ENCODE assay signal across 8 cellular contexts in genomic region chr5:169805527-169805934, GRCh38.
DNase-seq lines count a peak whose midpoint lies in the region; ATAC-seq and TF ChIP-seq lines count a peak whose summit lies in the region.

No MANE protein-coding gene starts in this region.

- H3K27ac ChIP-seq in Karpas-422 (ENCODE audit: low read length) (peak overlapping the region; percentile 75), upper lobe of left lung (no peak overlapping the region)

- TF ChIP-seq POLR2A in upper lobe of left lung (IDR thresholded peaks at IDR 0.05), result no peak

- H3K27ac Mint-ChIP-seq in stimulated activated naive B cell treated with anti-CD40 and anti-IgM and Interleukin-4, amounts not matched to agents 10 μg/mL and 1 μg/mL and 100 μg/mL, for 72 hours, result peak overlapping the region; percentile 99
- H3K27ac Mint-ChIP-seq in progenitor cell of endocrine pancreas, result no peak overlapping the region

- peaks cover 58% of the 10 kb centered on the region for H3K79me2 ChIP-seq in Karpas-422 (ENCODE audit: low read length)

- H3K27me3 ChIP-seq in Karpas-422 (ENCODE audit: low read length), result no peaks in the 10 kb centered on the region
- H3K27me3 ChIP-seq in upper lobe of left lung, result no peaks in the 10 kb centered on the region

- H3K36me3 ChIP-seq in Karpas-422 (ENCODE audit: insufficient read depth, low read length), result peaks cover 7% of the 10 kb centered on the region; the same call in 1 of the 2 replicates
- H3K36me3 ChIP-seq in upper lobe of left lung, result no peaks in the 10 kb centered on the region

- CTCF ChIA-PET in GM10248 (lab: Yijun Ruan, JAX), result interaction anchor here (0.6 to 1.9 kb wide), 11 partner anchors 8 to 175 kb away, joined by 3 to 11 read pairs (median 4); partner anchors contain the start of gene INSYN2B

- TF ChIP-seq CTCF in GM10248 (IDR thresholded peaks at IDR 0.05; ENCODE audit: control extremely low read depth, extremely low read depth, low read depth, missing control alignments), result no peak
- no peak for TF ChIP-seq CTCF in choroid plexus epithelial cell (conservative IDR thresholded peaks at IDR 0.05; ENCODE audit: low read depth, low read length)
- TF ChIP-seq CTCF in upper lobe of left lung (IDR thresholded peaks at IDR 0.05), result no peak
- no peak for TF ChIP-seq CTCF in progenitor cell of endocrine pancreas (IDR thresholded peaks at IDR 0.05; ENCODE audit: unreplicated experiment)

- peak overlapping the region; percentile 35 to 70 for H3K4me3 Mint-ChIP-seq in stimulated activated naive B cell treated with anti-CD40 and anti-IgM and Interleukin-4, amounts not matched to agents 10 μg/mL and 1 μg/mL and 100 μg/mL, for 72 hours
- no peak overlapping the region for H3K4me3 Mint-ChIP-seq in progenitor cell of endocrine pancreas (ENCODE audit: low read depth)

- no peaks in the 10 kb centered on the region for H3K9me3 ChIP-seq in Karpas-422 (ENCODE audit: low read length)
- H3K9me3 ChIP-seq in upper lobe of left lung, result no peaks in the 10 kb centered on the region

- no peaks in the 10 kb centered on the region for H4K20me1 ChIP-seq in Karpas-422 (ENCODE audit: insufficient read depth, low read depth, low read length)

- TF ChIP-seq EP300 in upper lobe of left lung (IDR thresholded peaks at IDR 0.05), result no peak

- H3K9me2 ChIP-seq in Karpas-422 (replicated peaks; ENCODE audit: insufficient read depth, low read length), result no peaks in the 10 kb centered on the region

- peaks cover 39 to 68% of the 10 kb centered on the region in 2 donors for H3K36me3 Mint-ChIP-seq in stimulated activated naive B cell treated with anti-CD40 and anti-IgM and Interleukin-4, amounts not matched to agents 10 μg/mL and 1 μg/mL and 100 μg/mL, for 72 hours
- no peaks in the 10 kb centered on the region for H3K36me3 Mint-ChIP-seq in progenitor cell of endocrine pancreas (ENCODE audit: insufficient read depth)

- ATAC-seq in GM21515 (IDR thresholded peaks at IDR 0.05; ENCODE audit: unreplicated experiment) (peak; percentile 78), upper lobe of left lung (ENCODE audit: low FRiP score in 2 of 2) (no peak)
- peak; percentile 93 to 94 for ATAC-seq in stimulated activated naive B cell treated with anti-CD40 and anti-IgM and Interleukin-4, amounts not matched to agents 10 μg/mL and 1 μg/mL and 100 μg/mL, for 72 hours (replicated peaks)

- peak overlapping the region; percentile 52 for H3K4me2 ChIP-seq in Karpas-422 (ENCODE audit: low read depth, low read length, poor library complexity, severe bottlenecking)

- peak overlapping the region; percentile 25; the same call in 1 of the 2 replicates for H3K9ac ChIP-seq in Karpas-422 (ENCODE audit: low read length)

- no peak overlapping the region for H2AFZ ChIP-seq in Karpas-422 (ENCODE audit: low read length)

- H3K4me1 ChIP-seq in Karpas-422 (ENCODE audit: low read length), result peaks cover 22% of the 10 kb centered on the region
- peaks cover 0 to 3% (median 0%) of the 10 kb centered on the region in 4 donors for H3K4me1 ChIP-seq in upper lobe of left lung

- H3K27me3 Mint-ChIP-seq in stimulated activated naive B cell treated with anti-CD40 and anti-IgM and Interleukin-4, amounts not matched to agents 10 μg/mL and 1 μg/mL and 100 μg/mL, for 72 hours, result no peaks in the 10 kb centered on the region
- H3K27me3 Mint-ChIP-seq in progenitor cell of endocrine pancreas, result peaks cover 67% of the 10 kb centered on the region

- H3K4me3 ChIP-seq in Karpas-422 (ENCODE audit: low read length), result no peak overlapping the region
- no peak overlapping the region for H3K4me3 ChIP-seq in choroid plexus epithelial cell (ENCODE audit: low read depth, low read length)
- H3K4me3 ChIP-seq in upper lobe of left lung, result no peak overlapping the region

- POLR2A ChIA-PET in GM10248 (lab: Yijun Ruan, JAX), result interaction anchor here (0.6 to 0.7 kb wide), 3 partner anchors 14 to 1581 kb away, joined by 3 to 6 read pairs (median 3); no protein-coding TSS in a partner anchor

- H3K4me1 Mint-ChIP-seq in stimulated activated naive B cell treated with anti-CD40 and anti-IgM and Interleukin-4, amounts not matched to agents 10 μg/mL and 1 μg/mL and 100 μg/mL, for 72 hours, result peaks cover 42 to 63% of the 10 kb centered on the region in 2 donors
- peaks cover 8% of the 10 kb centered on the region for H3K4me1 Mint-ChIP-seq in progenitor cell of endocrine pancreas (ENCODE audit: low read depth)

- DNase-seq in GM10248 (ENCODE audit: extremely low spot score), result peak; percentile 79
- peak; percentile 74 for DNase-seq in Karpas-422
- DNase-seq in choroid plexus epithelial cell (ENCODE audit: low read depth), result peak; percentile 18
- DNase-seq in stimulated activated naive B cell treated with anti-CD40 and anti-IgM and Interleukin-4, amounts not matched to agents 10 μg/mL and 1 μg/mL and 100 μg/mL, for 72 hours, result peak; percentile 90
- no peak for DNase-seq in upper lobe of left lung
- no peak for DNase-seq in progenitor cell of endocrine pancreas (ENCODE audit: low spot score, unreplicated experiment)
- DNase-seq in SK-N-DZ (ENCODE audit: low spot score), result no peak

- 59 to 67% methylated on average over 4 to 5 of the region's 5 CpGs for WGBS in upper lobe of left lung, 2 donors

- H3K9me3 Mint-ChIP-seq in stimulated activated naive B cell treated with anti-CD40 and anti-IgM and Interleukin-4, amounts not matched to agents 10 μg/mL and 1 μg/mL and 100 μg/mL, for 72 hours, result peaks cover 0 to 2% of the 10 kb centered on the region in 2 donors
- H3K9me3 Mint-ChIP-seq in progenitor cell of endocrine pancreas (ENCODE audit: low read depth), result no peaks in the 10 kb centered on the region

Comparison
In these comparisons a context has a peak if more than half of its experiments do, and no peak if none do; other contexts are left out.
1. DNase-seq: peak in GM10248 (single experiment), Karpas-422 (single experiment), choroid plexus epithelial cell (single experiment) and stimulated activated naive B cell treated with anti-CD40 and anti-IgM and Interleukin-4, amounts not matched to agents 10 μg/mL and 1 μg/mL and 100 μg/mL, for 72 hours (single experiment); none in upper lobe of left lung (0 of 2), progenitor cell of endocrine pancreas (single experiment) and SK-N-DZ (single experiment).
2. ATAC-seq: peak in GM21515 (single experiment) and stimulated activated naive B cell treated with anti-CD40 and anti-IgM and Interleukin-4, amounts not matched to agents 10 μg/mL and 1 μg/mL and 100 μg/mL, for 72 hours (2 of 2); none in upper lobe of left lung (0 of 2).